8 cellular contexts compared by ENCODE assay signal in genomic region chrX:154840856-154841255, GRCh38. TPM values are rescaled to one million over a fixed set of nuclear protein-coding genes. Genes with fewer than 3 reads are reported as not detected.
DNase-seq lines count a peak whose midpoint lies in the region; ATAC-seq, FAIRE-seq and TF ChIP-seq lines count a peak whose summit lies in the region.

No MANE protein-coding gene starts in this region.

- H3K36me3 ChIP-seq in OCI-LY7 (ENCODE audit: insufficient read depth, low read length): no peaks in the 10 kb centered on the region

- H3K9me2 ChIP-seq in OCI-LY7 (ENCODE audit: insufficient read depth, low read length): no peaks in the 10 kb centered on the region

- no peaks in the 10 kb centered on the region for H3K9me3 ChIP-seq in OCI-LY7 (ENCODE audit: low read length)

- peak; percentile 56 for DNase-seq in activated CD4-positive, alpha-beta T cell treated with anti-CD3 and anti-CD28 coated beads, Interleukin-2, amount 10 ng/mL, durations not matched to agents 24 days and 14 days
- DNase-seq in activated CD4-positive, alpha-beta T cell treated with anti-CD3 and anti-CD28 coated beads, Interleukin-2, amount 50 U/mL, for 4 hours: no peak
- peak; percentile 20 for DNase-seq in HTR-8/SVneo (ENCODE audit: insufficient read length, low spot score)
- peak; percentile 39 for DNase-seq in OCI-LY7 (ENCODE audit: low spot score)
- DNase-seq in epithelial cell of esophagus (ENCODE audit: low read depth): peak; percentile 54
- DNase-seq in osteocyte (ENCODE audit: extremely low spot score, unreplicated experiment): no peak
- DNase-seq in ureter (ENCODE audit: low spot score): no peak

- no peak for FAIRE-seq in HTR-8/SVneo (lab: Jason Lieb, UNC)

- H3K36me3 Mint-ChIP-seq in activated CD4-positive, alpha-beta T cell treated with anti-CD3 and anti-CD28 coated beads, Interleukin-2, amount 10 ng/mL, durations not matched to agents 24 days and 14 days (ENCODE audit: low read depth): no peaks in the 10 kb centered on the region
- H3K36me3 Mint-ChIP-seq in osteocyte (ENCODE audit: unreplicated experiment): no peaks in the 10 kb centered on the region

- no TSS peak for BruUV-seq in OCI-LY7 (replicated peaks; lab: Mats Ljungman, UMichigan)

- no peak overlapping the region for H3K4me2 ChIP-seq in OCI-LY7 (ENCODE audit: low read length)

- H3K4me3 ChIP-seq in OCI-LY7 (ENCODE audit: low read depth, low read length, poor library complexity, severe bottlenecking) (no peak overlapping the region), epithelial cell of esophagus (ENCODE audit: low read length) (no peak overlapping the region)

- no peak for ATAC-seq in GM18858 (IDR thresholded peaks at IDR 0.05; ENCODE audit: unreplicated experiment)

- H2AFZ ChIP-seq in OCI-LY7 (ENCODE audit: low read length): no peak overlapping the region

- TF ChIP-seq CTCF in OCI-LY7 (conservative IDR thresholded peaks at IDR 0.05; ENCODE audit: low read length) (peak; percentile 76), epithelial cell of esophagus (IDR thresholded peaks at IDR 0.05; ENCODE audit: insufficient read depth, low read depth, low read length, missing control alignments) (peak; percentile 49), osteocyte (IDR thresholded peaks at IDR 0.05) (peak; percentile 57)

- H3K79me2 ChIP-seq in OCI-LY7 (ENCODE audit: insufficient read depth, low read depth, low read length): no peaks in the 10 kb centered on the region

- H3K4me1 Mint-ChIP-seq in activated CD4-positive, alpha-beta T cell treated with anti-CD3 and anti-CD28 coated beads, Interleukin-2, amount 10 ng/mL, durations not matched to agents 24 days and 14 days: peaks cover 3% of the 10 kb centered on the region
- H3K4me1 Mint-ChIP-seq in osteocyte (ENCODE audit: unreplicated experiment): no peaks in the 10 kb centered on the region

- no peak overlapping the region for H3K4me3 Mint-ChIP-seq in activated CD4-positive, alpha-beta T cell treated with anti-CD3 and anti-CD28 coated beads, Interleukin-2, amount 10 ng/mL, durations not matched to agents 24 days and 14 days
- H3K4me3 Mint-ChIP-seq in osteocyte (ENCODE audit: unreplicated experiment): no peak overlapping the region

- H3K27me3 Mint-ChIP-seq in activated CD4-positive, alpha-beta T cell treated with anti-CD3 and anti-CD28 coated beads, Interleukin-2, amount 10 ng/mL, durations not matched to agents 24 days and 14 days: peaks cover 4% of the 10 kb centered on the region
- H3K27me3 Mint-ChIP-seq in osteocyte (ENCODE audit: unreplicated experiment): peaks cover 5% of the 10 kb centered on the region

- no peaks in the 10 kb centered on the region for H3K9me3 Mint-ChIP-seq in activated CD4-positive, alpha-beta T cell treated with anti-CD3 and anti-CD28 coated beads, Interleukin-2, amount 10 ng/mL, durations not matched to agents 24 days and 14 days
- peaks cover 3% of the 10 kb centered on the region for H3K9me3 Mint-ChIP-seq in osteocyte (ENCODE audit: unreplicated experiment)

- intact Hi-C loops in activated CD4-positive, alpha-beta T cell treated with anti-CD3 and anti-CD28 coated beads, Interleukin-2, amount 10 ng/mL, durations not matched to agents 24 days and 14 days (cut with micrococcal nuclease): loop anchor here (2.0 to 5.0 kb wide), 2 partner anchors 79 to 92 kb away; partner anchors contain the start of gene DKC1
- intact Hi-C loops in OCI-LY7 (cut with micrococcal nuclease; ENCODE audit: unreplicated experiment): loop anchor here (5.0 kb wide), 1 partner anchor 94 kb away; no protein-coding TSS in a partner anchor

- CTCF ChIA-PET in OCI-LY7 (lab: Charles Lee; ENCODE audit: unreplicated experiment): no interaction called here

- no peak overlapping the region for H3K27ac Mint-ChIP-seq in activated CD4-positive, alpha-beta T cell treated with anti-CD3 and anti-CD28 coated beads, Interleukin-2, amount 10 ng/mL, durations not matched to agents 24 days and 14 days
- H3K27ac Mint-ChIP-seq in osteocyte (ENCODE audit: unreplicated experiment): no peak overlapping the region

- POLR2A ChIA-PET in OCI-LY7 (lab: Charles Lee): no interaction called here

- no peaks in the 10 kb centered on the region for H4K20me1 ChIP-seq in OCI-LY7 (ENCODE audit: insufficient read depth, low read length)

- H3K4me1 ChIP-seq in OCI-LY7 (ENCODE audit: insufficient read depth, low read length, poor library complexity, severe bottlenecking): no peaks in the 10 kb centered on the region

- H3K27ac ChIP-seq in OCI-LY7 (ENCODE audit: low read depth, low read length, poor library complexity, severe bottlenecking): no peak overlapping the region

RNA-seq across cellular contexts. Expression of gene SMIM9, which starts 6.4 kb away (rescaled TPM):
- not detected in 2 replicates for total RNA-seq in activated CD4-positive, alpha-beta T cell treated with anti-CD3 and anti-CD28 coated beads, Interleukin-2, amount 10 ng/mL, durations not matched to agents 24 days and 14 days
- not detected in 2 replicates for total RNA-seq in OCI-LY7 (2014; rRNA removed; shearing (Covaris generic))
- total RNA-seq in OCI-LY7 (2022) (not detected in 2 replicates), osteocyte (not detected in 2 replicates), ureter (not detected)

RNA-seq across cellular contexts. Expression of gene MPP1, which starts 35.6 kb away (rescaled TPM):
- total RNA-seq in activated CD4-positive, alpha-beta T cell treated with anti-CD3 and anti-CD28 coated beads, Interleukin-2, amount 10 ng/mL, durations not matched to agents 24 days and 14 days: 22.4 and 25.6 TPM in 2 replicates
- 0.75 and 3.5 TPM in 2 replicates for total RNA-seq in OCI-LY7 (2014; rRNA removed; shearing (Covaris generic))
- total RNA-seq in OCI-LY7 (2022) (1.2 and 2.6 TPM in 2 replicates), osteocyte (10.6 and 11.2 TPM in 2 replicates), ureter (21.9 TPM)

RNA-seq across cellular contexts. Expression of gene F8A1, which starts 45.3 kb away (rescaled TPM):
- total RNA-seq in activated CD4-positive, alpha-beta T cell treated with anti-CD3 and anti-CD28 coated beads, Interleukin-2, amount 10 ng/mL, durations not matched to agents 24 days and 14 days: 23.2 and 25.0 TPM in 2 replicates
- 6.3 and 14.1 TPM in 2 replicates for total RNA-seq in OCI-LY7 (2014; rRNA removed; shearing (Covaris generic))
- total RNA-seq in OCI-LY7 (2022) (40.8 and 42.4 TPM in 2 replicates), osteocyte (26.5 and 27.9 TPM in 2 replicates), ureter (35.7 TPM)

Comparison
In these comparisons a context has a peak if more than half of its experiments do, and no peak if none do; other contexts are left out.
1. DNase-seq: peak in activated CD4-positive, alpha-beta T cell treated with anti-CD3 and anti-CD28 coated beads, Interleukin-2, amount 10 ng/mL, durations not matched to agents 24 days and 14 days (single experiment), HTR-8/SVneo (single experiment), OCI-LY7 (single experiment) and epithelial cell of esophagus (single experiment); none in activated CD4-positive, alpha-beta T cell treated with anti-CD3 and anti-CD28 coated beads, Interleukin-2, amount 50 U/mL, for 4 hours (0 of 2), osteocyte (single experiment) and ureter (single experiment).
2. Peak in every context shown above with its lines, with median percentiles within 50 percentile points of each other: CTCF ChIP-seq.